ENCODE assay signal across 11 cellular contexts in genomic region chr3:31522152-31522551, GRCh38. TPM values are rescaled to one million over a fixed set of nuclear protein-coding genes. Genes with fewer than 3 reads are reported as not detected.
DNase-seq lines count a peak whose midpoint lies in the region; ATAC-seq and TF ChIP-seq lines count a peak whose summit lies in the region.
"Had no signal": no experiment of that assay in that cellular context is flagged by ENCODE, and none has a peak within 500 bp of the region (broad histone marks: within the 10 kb centered on the region; RNA-seq: fewer than 3 reads in every experiment).

No MANE protein-coding gene starts in this region.

- no peak for TF ChIP-seq POLR2A in GM18505 (IDR thresholded peaks at IDR 0.05; ENCODE audit: borderline replicate concordance, extremely low read depth, insufficient read depth, insufficient read length)

- DNase-seq in SKM-1 treated with dmso at 0.1 percent for 144 hours (lab: John Stamatoyannopoulos, UW; ENCODE audit: unreplicated experiment) (peak; percentile 95), lung microvascular endothelial cell (ENCODE audit: low read depth in 2 of 2) (peak; percentile 26 to 65), WERI-Rb-1 (no peak), NCI-H1694 treated with DMSO at 0.1 percent for 48 hours (lab: John Stamatoyannopoulos, UW) (no peak)
- DNase-seq: NCI-H1694, substantia nigra had no signal

- H3K27ac ChIP-seq in WERI-Rb-1 = no peak overlapping the region
- H3K27ac ChIP-seq: prostate gland had no signal

- no peak overlapping the region for H3K4me3 ChIP-seq in WERI-Rb-1 (ENCODE audit: low read depth, low read length)
- H3K4me3 ChIP-seq: prostate gland had no signal

- TF ChIP-seq CTCF in WERI-Rb-1 (IDR thresholded peaks at IDR 0.05; ENCODE audit: low read depth, low read length) = no peak

- H3K27me3 ChIP-seq in WERI-Rb-1 (ENCODE audit: insufficient read depth, low read depth, severe bottlenecking) = no peaks in the 10 kb centered on the region

- H3K9me3 ChIP-seq in WERI-Rb-1 (ENCODE audit: severe bottlenecking) = no peaks in the 10 kb centered on the region
- H3K9me3 ChIP-seq: prostate gland had no signal

- peak; percentile 42 for ATAC-seq in GM18858 (IDR thresholded peaks at IDR 0.05; ENCODE audit: unreplicated experiment)
- peak; percentile 78 for ATAC-seq in HG03097 (IDR thresholded peaks at IDR 0.05; ENCODE audit: low FRiP score, unreplicated experiment)
- ATAC-seq in GM18505 (IDR thresholded peaks at IDR 0.05; ENCODE audit: unreplicated experiment) = no peak
- ATAC-seq in GM21528 (IDR thresholded peaks at IDR 0.05; ENCODE audit: low FRiP score, unreplicated experiment) = no peak

- H3K36me3 ChIP-seq in WERI-Rb-1 = no peaks in the 10 kb centered on the region
- H3K36me3 ChIP-seq: prostate gland had no signal

RNA-seq across cellular contexts. Expression of gene STT3B, which starts 10.6 kb away (rescaled TPM):
- 120 and 142 TPM in 2 replicates for total RNA-seq in lung microvascular endothelial cell

Comparison
In these comparisons a context has a peak if more than half of its experiments do, and no peak if none do; other contexts are left out.
1. ATAC-seq: peak in GM18858 (single experiment) and HG03097 (single experiment); none in GM18505 (single experiment) and GM21528 (single experiment).
2. DNase-seq: peak in SKM-1 treated with dmso at 0.1 percent for 144 hours (single experiment) and lung microvascular endothelial cell (2 of 2); none in WERI-Rb-1 (single experiment) and NCI-H1694 treated with DMSO at 0.1 percent for 48 hours (single experiment).